Comparison of ENCODE assay signal across 30 cellular contexts in genomic region chr9:13762209-13762608, GRCh38.
"Had no signal": no experiment of that assay in that cellular context is flagged by ENCODE, and none has a peak within 500 bp of the region (broad histone marks: within the 10 kb centered on the region; RNA-seq: fewer than 3 reads in every experiment).

No MANE protein-coding gene starts in this region.

- H3K9me3 Mint-ChIP-seq: stimulated activated memory B cell treated with anti-CD40 and anti-IgM and Interleukin-4, amounts not matched to agents 10 μg/mL and 1 μg/mL and 100 μg/mL, for 72 hours; type B pancreatic cell had no signal

- ATAC-seq: naive thymus-derived CD4-positive, alpha-beta T cell; natural killer cell; pancreas; right cardiac atrium; right lobe of liver; stimulated activated memory B cell treated with anti-CD40 and anti-IgM and Interleukin-4, amounts not matched to agents 10 μg/mL and 1 μg/mL and 100 μg/mL, for 72 hours; stimulated activated naive CD8-positive, alpha-beta T cell treated with anti-CD3 and anti-CD28 coated beads, Interleukin-15, amount 100 ng/mL, for 72 hours; stimulated activated naive CD8-positive, alpha-beta T cell treated with anti-CD3 and anti-CD28 coated beads, Interleukin-15, Interleukin-2, amounts not matched to agents 100 U/mL and 50 U/mL, for 24 hours; upper lobe of right lung had no signal

- H3K27ac Mint-ChIP-seq: naive thymus-derived CD4-positive, alpha-beta T cell; natural killer cell; nephron; stimulated activated memory B cell treated with anti-CD40 and anti-IgM and Interleukin-4, amounts not matched to agents 10 μg/mL and 1 μg/mL and 100 μg/mL, for 72 hours; stimulated activated naive CD8-positive, alpha-beta T cell treated with anti-CD3 and anti-CD28 coated beads, Interleukin-15, amount 100 ng/mL, for 72 hours; type B pancreatic cell had no signal

- H3K27me3 ChIP-seq: neutrophil, pancreas, right lobe of liver, sigmoid colon, spleen, suprapubic skin, testis, tibial artery, transverse colon, upper lobe of right lung, uterus had no signal

- H3K9me3 ChIP-seq: neutrophil, pancreas, prostate gland, right lobe of liver, sigmoid colon, spleen, suprapubic skin, testis, tibial artery, transverse colon, upper lobe of right lung, uterus had no signal

- H3K36me3 ChIP-seq: neutrophil, pancreas, prostate gland, right lobe of liver, sigmoid colon, spleen, suprapubic skin, tibial artery, transverse colon, upper lobe of right lung, uterus had no signal

- H3K4me1 ChIP-seq: pancreas, prostate gland, right lobe of liver, spleen, testis, tibial artery, transverse colon, upper lobe of right lung, uterus had no signal

- H3K4me3 Mint-ChIP-seq: naive thymus-derived CD4-positive, alpha-beta T cell; natural killer cell; nephron; stimulated activated memory B cell treated with anti-CD40 and anti-IgM and Interleukin-4, amounts not matched to agents 10 μg/mL and 1 μg/mL and 100 μg/mL, for 72 hours; stimulated activated naive CD8-positive, alpha-beta T cell treated with anti-CD3 and anti-CD28 coated beads, Interleukin-15, amount 100 ng/mL, for 72 hours; type B pancreatic cell had no signal

- H3K4me3 ChIP-seq: pancreas, prostate gland, right lobe of liver, sigmoid colon, skin epidermis, smooth muscle cell, spleen, suprapubic skin, testis, tibial artery, transverse colon, upper lobe of right lung, uterus had no signal

- H3K27me3 Mint-ChIP-seq: naive thymus-derived CD4-positive, alpha-beta T cell; stimulated activated memory B cell treated with anti-CD40 and anti-IgM and Interleukin-4, amounts not matched to agents 10 μg/mL and 1 μg/mL and 100 μg/mL, for 72 hours; stimulated activated naive CD8-positive, alpha-beta T cell treated with anti-CD3 and anti-CD28 coated beads, Interleukin-15, amount 100 ng/mL, for 72 hours; type B pancreatic cell had no signal

- H3K4me2 ChIP-seq: smooth muscle cell had no signal

- H3K4me1 Mint-ChIP-seq: naive thymus-derived CD4-positive, alpha-beta T cell; natural killer cell; stimulated activated memory B cell treated with anti-CD40 and anti-IgM and Interleukin-4, amounts not matched to agents 10 μg/mL and 1 μg/mL and 100 μg/mL, for 72 hours; stimulated activated naive CD8-positive, alpha-beta T cell treated with anti-CD3 and anti-CD28 coated beads, Interleukin-15, amount 100 ng/mL, for 72 hours had no signal

- DNase-seq: naive thymus-derived CD4-positive, alpha-beta T cell; natural killer cell; nucleus accumbens; pancreas; right cardiac atrium; right lobe of liver; sigmoid colon; spleen; stimulated activated CD4-positive, alpha-beta T cell treated with anti-CD3 and anti-CD28 coated beads, Interleukin-12 subunit alpha, Interleukin-12 subunit beta, amount 100 ng/mL, for 4 hours; stimulated activated CD4-positive, alpha-beta T cell treated with anti-CD3 and anti-CD28 coated beads, Interleukin-1b, Interleukin-23, amount 100 ng/mL, for 48 hours; stimulated activated CD4-positive, alpha-beta T cell treated with anti-CD3 and anti-CD28 coated beads, Interleukin-4, amount 100 ng/mL, for 1 hour; stimulated activated CD4-positive, alpha-beta T cell treated with anti-CD3 and anti-CD28 coated beads, Interleukin-4, amount 100 ng/mL, for 4 hours; stimulated activated CD8-positive, alpha-beta memory T cell treated with anti-CD3 and anti-CD28 coated beads, Interleukin-4, amount 100 ng/mL, for 48 hours; stimulated activated naive CD4-positive, alpha-beta T cell; stimulated activated naive CD8-positive, alpha-beta T cell treated with anti-CD3 and anti-CD28 coated beads, Interleukin-15, amount 100 ng/mL, for 72 hours; stimulated activated naive CD8-positive, alpha-beta T cell treated with anti-CD3 and anti-CD28 coated beads, Interleukin-15, Interleukin-2, amounts not matched to agents 100 U/mL and 50 U/mL, for 24 hours; substantia nigra; testis; tibial artery; transverse colon; upper lobe of right lung; uterus had no signal

- H3K36me3 Mint-ChIP-seq: naive thymus-derived CD4-positive, alpha-beta T cell; natural killer cell; stimulated activated memory B cell treated with anti-CD40 and anti-IgM and Interleukin-4, amounts not matched to agents 10 μg/mL and 1 μg/mL and 100 μg/mL, for 72 hours; type B pancreatic cell had no signal

- FAIRE-seq: pancreas had no signal

- H3K27ac ChIP-seq: neutrophil, pancreas, prostate gland, right lobe of liver, sigmoid colon, skin epidermis, spleen, suprapubic skin, testis, tibial artery, transverse colon, upper lobe of right lung, uterus had no signal
